ENCODE assay signal across 19 cellular contexts in the genomic region with DNA sequence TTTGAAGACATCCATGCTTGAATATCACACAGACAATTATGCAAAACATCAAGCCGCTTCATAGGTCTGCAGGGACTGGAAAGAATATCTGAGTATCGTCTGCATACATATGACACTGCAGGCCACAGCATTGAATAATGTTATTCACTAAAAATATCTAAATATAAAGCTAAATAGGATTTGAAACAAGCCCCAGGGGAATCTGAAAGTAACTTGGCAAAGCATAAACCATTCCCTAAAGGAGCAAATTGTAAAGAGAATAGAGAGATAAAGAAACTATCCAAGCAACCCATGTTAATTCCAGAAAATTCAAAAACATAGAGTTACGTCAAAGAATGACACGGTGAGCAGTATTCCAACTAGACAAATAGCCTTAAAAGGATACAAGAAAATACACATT.
DNase-seq lines count a peak whose midpoint lies in the region; ATAC-seq, FAIRE-seq and TF ChIP-seq lines count a peak whose summit lies in the region.
"Had no signal": no experiment of that assay in that cellular context is flagged by ENCODE, and none has a peak within 500 bp of the region (broad histone marks: within the 10 kb centered on the region; RNA-seq: fewer than 3 reads in every experiment).

No MANE protein-coding gene starts in this region.

- peak overlapping the region; percentile 48 for H3K4me3 ChIP-seq in SK-N-MC
- H3K4me3 ChIP-seq in mesendoderm (ENCODE audit: low read length) = no peak overlapping the region
- H3K4me3 ChIP-seq: BLaER1, GM23338, HAP-1 had no signal

- H3K27ac ChIP-seq in SK-N-MC (peak overlapping the region; percentile 60; the same call in 1 of the 2 replicates), mesendoderm (ENCODE audit: low read depth, low read length) (no peak overlapping the region)
- H3K27ac ChIP-seq: BLaER1, C4-2B had no signal

- TF ChIP-seq POLR2A in H54 (IDR thresholded peaks at IDR 0.05; ENCODE audit: low read depth, low read length) = no peak

- H3K4me1 ChIP-seq in mesendoderm (ENCODE audit: control insufficient read depth, low read depth, low read length) = peaks cover 2% of the 10 kb centered on the region
- H3K4me1 ChIP-seq: BLaER1, Caco-2 had no signal

- H3K9ac ChIP-seq in SK-N-MC (ENCODE audit: insufficient read length) = no peak overlapping the region
- no peak overlapping the region for H3K9ac ChIP-seq in mesendoderm (ENCODE audit: low read length)
- H3K9ac ChIP-seq: BLaER1 had no signal

- no peak overlapping the region for H3K4ac ChIP-seq in mesendoderm (ENCODE audit: low read depth, low read length)

- H3K4me2 ChIP-seq in mesendoderm (ENCODE audit: low read length) = no peak overlapping the region
- H3K4me2 ChIP-seq: BLaER1, GM23338 had no signal

- H2BK5ac ChIP-seq in mesendoderm (ENCODE audit: low read length) = no peak overlapping the region

- DNase-seq in NCI-H526 (lab: John Stamatoyannopoulos, UW) (peak; percentile 34 to 58), SK-N-MC (ENCODE audit: low read depth, low spot score) (peak; percentile 56), mesendoderm (no peak), OCI-M2 (lab: John Stamatoyannopoulos, UW; ENCODE audit: unreplicated experiment) (no peak), H54 (ENCODE audit: insufficient read length, low spot score) (no peak)
- no peak for DNase-seq in activated CD4-positive, alpha-beta T cell treated with anti-CD3 and anti-CD28 coated beads for 4 hours
- DNase-seq: Caco-2; CD4-positive, CD25-positive, alpha-beta regulatory T cell; DMS153; DND-41; HFFc6 had no signal

- no peak overlapping the region for H4K8ac ChIP-seq in mesendoderm (ENCODE audit: low read depth, low read length)

- FAIRE-seq in H54 (lab: Jason Lieb, UNC) = no peak
- FAIRE-seq: G401.6, GM12892, GM19239 had no signal

- no peak overlapping the region for H4K5ac ChIP-seq in mesendoderm (ENCODE audit: low read length)

- no peak overlapping the region for H3K56ac ChIP-seq in mesendoderm (ENCODE audit: low read length)

- H3K27me3 ChIP-seq in mesendoderm (ENCODE audit: insufficient read depth, low read length, poor library complexity) = no peaks in the 10 kb centered on the region
- H3K27me3 ChIP-seq: BLaER1 had no signal

- WGBS in mesendoderm (ENCODE audit: extremely low coverage, insufficient coverage, low lambda C conversion rate) = no CpG with 5 or more reads among the region's 4 CpGs

- H3K9me3 ChIP-seq in SK-N-MC (ENCODE audit: low read depth, low read length) = no peaks in the 10 kb centered on the region
- H3K9me3 ChIP-seq: BLaER1, Caco-2, HAP-1 had no signal

- no peaks in the 10 kb centered on the region for H3K79me2 ChIP-seq in mesendoderm (ENCODE audit: control insufficient read depth, insufficient read depth, low read length)

- H3K36me3 ChIP-seq in SK-N-MC (ENCODE audit: insufficient read depth, low read length) (no peaks in the 10 kb centered on the region), mesendoderm (ENCODE audit: control insufficient read depth, insufficient read depth, low read length) (no peaks in the 10 kb centered on the region)
- H3K36me3 ChIP-seq: BLaER1, HAP-1 had no signal

- H3K23ac ChIP-seq in mesendoderm (ENCODE audit: low read length) = no peak overlapping the region

- H2AK5ac ChIP-seq in mesendoderm (ENCODE audit: low read length) = no peak overlapping the region

- no peak for ATAC-seq in SK-N-SH treated with all-trans-retinoic acid at 6 μM for 48 hours
- ATAC-seq: GM23338 had no signal

- H3K18ac ChIP-seq in mesendoderm (ENCODE audit: low read length) = no peak overlapping the region

- no peak overlapping the region for H2BK120ac ChIP-seq in mesendoderm (ENCODE audit: low read depth, low read length)

- peak overlapping the region; percentile 19 for H2BK15ac ChIP-seq in mesendoderm (replicated peaks; ENCODE audit: low read depth)

- no peaks in the 10 kb centered on the region for H3K79me1 ChIP-seq in mesendoderm (ENCODE audit: low read length)

TF ChIP-seq in SK-N-SH treated with all-trans-retinoic acid at 6 μM for 48 hours, 23 proteins besides CTCF, POLR2A, EP300 and RAD21:
- TF ChIP-seq ISL1 (CRISPR knock-in tag; IDR thresholded peaks at IDR 0.05) = no peak
- TF ChIP-seq BACH2 (CRISPR knock-in tag; IDR thresholded peaks at IDR 0.05; ENCODE audit: borderline replicate concordance) = no peak
- TF ChIP-seq, protein P1, sequence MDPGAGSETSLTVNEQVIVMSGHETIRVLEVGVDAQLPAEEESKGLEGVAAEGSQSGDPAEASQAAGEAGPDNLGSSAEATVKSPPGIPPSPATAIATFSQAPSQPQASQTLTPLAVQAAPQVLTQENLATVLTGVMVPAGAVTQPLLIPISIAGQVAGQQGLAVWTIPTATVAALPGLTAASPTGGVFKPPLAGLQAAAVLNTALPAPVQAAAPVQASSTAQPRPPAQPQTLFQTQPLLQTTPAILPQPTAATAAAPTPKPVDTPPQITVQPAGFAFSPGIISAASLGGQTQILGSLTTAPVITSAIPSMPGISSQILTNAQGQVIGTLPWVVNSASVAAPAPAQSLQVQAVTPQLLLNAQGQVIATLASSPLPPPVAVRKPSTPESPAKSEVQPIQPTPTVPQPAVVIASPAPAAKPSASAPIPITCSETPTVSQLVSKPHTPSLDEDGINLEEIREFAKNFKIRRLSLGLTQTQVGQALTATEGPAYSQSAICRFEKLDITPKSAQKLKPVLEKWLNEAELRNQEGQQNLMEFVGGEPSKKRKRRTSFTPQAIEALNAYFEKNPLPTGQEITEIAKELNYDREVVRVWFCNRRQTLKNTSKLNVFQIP (CRISPR knock-in tag; IDR thresholded peaks at IDR 0.05; ENCODE audit: borderline replicate concordance, low read depth) = no peak
- TF ChIP-seq TOX (CRISPR knock-in tag; IDR thresholded peaks at IDR 0.05; ENCODE audit: borderline replicate concordance) = no peak
- no peak for TF ChIP-seq ZNF70 (CRISPR knock-in tag; IDR thresholded peaks at IDR 0.05)
- no peak for TF ChIP-seq RARB (CRISPR knock-in tag; IDR thresholded peaks at IDR 0.05)
- TF ChIP-seq TCF4 (CRISPR knock-in tag; IDR thresholded peaks at IDR 0.05; ENCODE audit: borderline replicate concordance) = no peak
- TF ChIP-seq PPARA (CRISPR knock-in tag; IDR thresholded peaks at IDR 0.05; ENCODE audit: borderline replicate concordance) = no peak
- TF ChIP-seq, protein P2, sequence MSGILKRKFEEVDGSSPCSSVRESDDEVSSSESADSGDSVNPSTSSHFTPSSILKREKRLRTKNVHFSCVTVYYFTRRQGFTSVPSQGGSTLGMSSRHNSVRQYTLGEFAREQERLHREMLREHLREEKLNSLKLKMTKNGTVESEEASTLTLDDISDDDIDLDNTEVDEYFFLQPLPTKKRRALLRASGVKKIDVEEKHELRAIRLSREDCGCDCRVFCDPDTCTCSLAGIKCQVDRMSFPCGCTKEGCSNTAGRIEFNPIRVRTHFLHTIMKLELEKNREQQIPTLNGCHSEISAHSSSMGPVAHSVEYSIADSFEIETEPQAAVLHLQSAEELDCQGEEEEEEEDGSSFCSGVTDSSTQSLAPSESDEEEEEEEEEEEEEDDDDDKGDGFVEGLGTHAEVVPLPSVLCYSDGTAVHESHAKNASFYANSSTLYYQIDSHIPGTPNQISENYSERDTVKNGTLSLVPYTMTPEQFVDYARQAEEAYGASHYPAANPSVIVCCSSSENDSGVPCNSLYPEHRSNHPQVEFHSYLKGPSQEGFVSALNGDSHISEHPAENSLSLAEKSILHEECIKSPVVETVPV (CRISPR knock-in tag; IDR thresholded peaks at IDR 0.05) = no peak
- TF ChIP-seq ZFP3 (CRISPR knock-in tag; IDR thresholded peaks at IDR 0.05) = no peak

Comparison
In these comparisons a context has a peak if more than half of its experiments do, and no peak if none do; other contexts are left out.
1. DNase-seq: peak in NCI-H526 (2 of 2) and SK-N-MC (single experiment); none in mesendoderm (single experiment), OCI-M2 (single experiment), H54 (single experiment) and activated CD4-positive, alpha-beta T cell treated with anti-CD3 and anti-CD28 coated beads for 4 hours (0 of 2).